Comparison of ENCODE assay signal across 1 cellular context in the genomic region with DNA sequence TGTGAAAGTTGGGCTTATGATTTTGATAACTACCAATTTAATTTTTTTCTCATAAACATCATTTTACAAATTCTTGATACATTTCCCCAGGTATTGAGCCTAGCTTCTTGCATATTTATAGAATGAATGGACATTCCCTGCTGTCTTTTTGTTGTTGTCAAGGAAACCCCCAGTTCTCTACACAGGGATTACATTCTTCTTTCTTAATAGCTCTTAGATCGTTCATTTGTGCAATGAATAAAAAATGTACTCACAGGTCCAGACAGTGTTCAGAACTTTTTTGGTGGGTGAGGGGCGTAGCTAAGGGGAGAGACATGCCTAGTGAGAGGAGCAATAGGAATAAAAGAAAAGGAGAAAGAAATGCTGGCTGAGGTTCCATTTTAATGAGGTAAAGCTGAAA.
TF ChIP-seq lines count a peak whose summit lies in the region.

No MANE protein-coding gene starts in this region.

TF ChIP-seq in IMR-90, 13 proteins besides CTCF, POLR2A, EP300 and RAD21 (continued from another document):
- TF ChIP-seq MAZ (IDR thresholded peaks at IDR 0.05; ENCODE audit: borderline replicate concordance, low read depth, low read length) (no peak), MAFK (IDR thresholded peaks at IDR 0.05; ENCODE audit: low read depth, low read length) (no peak), RCOR1 (IDR thresholded peaks at IDR 0.05; ENCODE audit: insufficient replicate concordance, low read length) (no peak)
